Comparison of ENCODE assay signal across 22 cellular contexts in the genomic region with DNA sequence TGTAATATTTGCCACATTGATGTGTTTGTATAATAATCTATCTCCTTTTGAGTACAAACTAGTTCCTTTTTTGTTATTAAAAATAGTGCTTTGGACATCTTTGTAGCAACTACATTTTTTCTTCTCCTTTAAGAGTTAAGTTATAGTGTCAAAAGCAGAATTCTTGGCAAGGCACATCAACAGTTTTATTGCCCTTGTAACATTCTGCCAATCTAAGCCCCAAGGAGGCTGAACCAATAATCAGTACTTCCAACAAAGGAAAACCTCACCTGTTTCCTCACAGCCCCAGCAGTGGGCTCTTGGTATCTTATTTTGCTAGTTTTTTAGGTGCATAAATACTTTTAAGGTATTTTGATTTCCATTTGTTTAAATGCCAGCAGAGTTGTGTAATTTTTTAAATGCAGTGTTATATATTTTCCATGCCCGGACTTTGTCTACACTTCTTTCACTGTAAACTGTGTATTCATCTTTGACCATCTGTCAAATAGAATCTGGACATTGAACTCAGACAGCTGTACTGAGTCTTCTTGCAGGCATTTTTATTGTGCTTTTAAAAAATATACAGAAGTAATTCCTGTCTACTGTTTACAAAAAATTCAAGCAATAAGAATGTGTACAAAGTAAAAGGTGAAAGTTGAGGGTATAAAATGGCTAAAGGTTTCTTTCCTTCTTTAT.
DNase-seq lines count a peak whose midpoint lies in the region; ATAC-seq and TF ChIP-seq lines count a peak whose summit lies in the region.
"Had no signal": no experiment of that assay in that cellular context is flagged by ENCODE, and none has a peak within 500 bp of the region (broad histone marks: within the 10 kb centered on the region; RNA-seq: fewer than 3 reads in every experiment).

No MANE protein-coding gene starts in this region.

- peaks cover 5 to 49% (median 19%) of the 10 kb centered on the region in 4 donors for H3K4me1 ChIP-seq in liver (ENCODE audit: control insufficient read depth in 4 of 4, insufficient read depth in 4 of 4, low read length in 3 of 4)
- H3K4me1 ChIP-seq in stomach smooth muscle (ENCODE audit: control insufficient read depth, insufficient read depth, low read length), result peaks cover 42% of the 10 kb centered on the region

- H3K9ac ChIP-seq in SK-N-MC (ENCODE audit: insufficient read length) (no peak overlapping the region), liver (ENCODE audit: low read depth in 1 of 2, low read length in 2 of 2) (no peak overlapping the region), stomach smooth muscle (ENCODE audit: low read length in 2 of 2) (no peak overlapping the region)

- WGBS in liver, result 24% methylated on average over 1 of the region's 1 CpG

- ATAC-seq in Right ventricle myocardium inferior, result no peak
- ATAC-seq: activated naive CD8-positive, alpha-beta T cell treated with anti-CD3 and anti-CD28 coated beads, Interleukin-2, amount 50 U/mL, for 24 hours had no signal

- DNase-seq in LNCaP clone FGC (ENCODE audit: low read depth) (peak; percentile 65), SK-N-MC (ENCODE audit: low read depth, low spot score) (no peak), NCI-H345 (lab: John Stamatoyannopoulos, UW) (no peak), Right ventricle myocardium inferior (ENCODE audit: missing footprints) (no peak)
- DNase-seq in activated CD4-positive, alpha-beta T cell treated with anti-CD3 and anti-CD28 coated beads, Interleukin-2, amount 50 U/mL, for 48 hours, result no peak
- DNase-seq: activated CD4-positive, alpha-beta T cell treated with anti-CD3 and anti-CD28 coated beads, Interleukin-2, amount 10 ng/mL, durations not matched to agents 7 days and 5 days; activated effector memory CD4-positive, alpha-beta T cell treated with anti-CD3 and anti-CD28 coated beads, Interleukin-2, amount 50 U/mL, for 16 hours; activated naive CD8-positive, alpha-beta T cell treated with anti-CD3 and anti-CD28 coated beads, Interleukin-2, amount 50 U/mL, for 24 hours; brain microvascular endothelial cell; CD4-positive, alpha-beta memory T cell; DMS53; endodermal cell; head of caudate nucleus; Karpas-422; NCI-H2107; SIG-M5; stimulated activated CD4-positive, alpha-beta T cell treated with anti-CD3 and anti-CD28 coated beads, Interleukin-2, amount 100 ng/mL, for 24 hours; stimulated activated naive CD4-positive, alpha-beta T cell had no signal

- no peak for TF ChIP-seq RAD21 in liver (IDR thresholded peaks at IDR 0.05)

- no peaks in the 10 kb centered on the region for H3K9me3 ChIP-seq in SK-N-MC (ENCODE audit: low read depth, low read length)
- no peaks in the 10 kb centered on the region for H3K9me3 ChIP-seq in liver (ENCODE audit: control insufficient read depth in 4 of 4, low read length in 3 of 4)
- H3K9me3 ChIP-seq in stomach smooth muscle (ENCODE audit: control insufficient read depth in 2 of 2, low read length in 2 of 2), result no peaks in the 10 kb centered on the region
- H3K9me3 ChIP-seq: tibial nerve had no signal

- H3K27ac ChIP-seq in SK-N-MC, result peak overlapping the region; percentile 34; the same call in 1 of the 2 replicates
- H3K27ac ChIP-seq in liver (ENCODE audit: low read depth in 1 of 2, low read length in 2 of 2), result no peak overlapping the region
- peak overlapping the region; percentile 43 for H3K27ac ChIP-seq in stomach smooth muscle (ENCODE audit: low read length)
- H3K27ac ChIP-seq: brain microvascular endothelial cell, coronary artery, tibial nerve had no signal

- TF ChIP-seq CTCF in LNCaP clone FGC (IDR thresholded peaks at IDR 0.05; ENCODE audit: control insufficient read depth, extremely low read depth, insufficient read depth) (no peak), liver (IDR thresholded peaks at IDR 0.05; ENCODE audit: low read depth, low read length, missing input control) (no peak)

- intact Hi-C loops in Right ventricle myocardium inferior (cut with DNase I), result no loop called here

- H3K4me3 ChIP-seq in LNCaP clone FGC (ENCODE audit: low read depth, low read length) (no peak overlapping the region), SK-N-MC (no peak overlapping the region), liver (ENCODE audit: low read depth in 1 of 3, low read length in 3 of 3) (no peak overlapping the region), stomach smooth muscle (ENCODE audit: low read length in 2 of 2) (no peak overlapping the region)
- H3K4me3 ChIP-seq: coronary artery, tibial nerve had no signal

- H3K27me3 ChIP-seq in liver (ENCODE audit: control insufficient read depth in 4 of 4, insufficient read depth in 4 of 4, low read length in 3 of 4) (no peaks in the 10 kb centered on the region), stomach smooth muscle (ENCODE audit: control insufficient read depth in 1 of 2, insufficient read depth in 2 of 2, low read length in 2 of 2) (no peaks in the 10 kb centered on the region)
- H3K27me3 ChIP-seq: brain microvascular endothelial cell, tibial nerve had no signal

- H3K36me3 ChIP-seq in SK-N-MC (ENCODE audit: insufficient read depth, low read length), result no peaks in the 10 kb centered on the region
- peaks cover 0 to 3% (median under 1%) of the 10 kb centered on the region in 4 donors for H3K36me3 ChIP-seq in liver (ENCODE audit: control insufficient read depth in 4 of 4, insufficient read depth in 3 of 4, low read depth in 1 of 4, low read length in 3 of 4)
- no peaks in the 10 kb centered on the region for H3K36me3 ChIP-seq in stomach smooth muscle (ENCODE audit: control insufficient read depth in 2 of 2, insufficient read depth in 2 of 2, low read length in 2 of 2)
- H3K36me3 ChIP-seq: brain microvascular endothelial cell, tibial nerve had no signal

TF ChIP-seq in liver, 16 proteins besides CTCF, POLR2A, EP300 and RAD21:
- TF ChIP-seq JUND (IDR thresholded peaks at IDR 0.05), result no peak
- no peak for TF ChIP-seq FOXA2 (IDR thresholded peaks at IDR 0.05)
- TF ChIP-seq, protein P1, sequence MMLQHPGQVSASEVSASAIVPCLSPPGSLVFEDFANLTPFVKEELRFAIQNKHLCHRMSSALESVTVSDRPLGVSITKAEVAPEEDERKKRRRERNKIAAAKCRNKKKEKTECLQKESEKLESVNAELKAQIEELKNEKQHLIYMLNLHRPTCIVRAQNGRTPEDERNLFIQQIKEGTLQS (IDR thresholded peaks at IDR 0.05), result no peak
- peak; percentile 68 to 73 for TF ChIP-seq HNF4A (conservative IDR thresholded peaks at IDR 0.05)
- peak; percentile 6 for TF ChIP-seq HNF4G (IDR thresholded peaks at IDR 0.05)
- TF ChIP-seq TAF1 (conservative IDR thresholded peaks at IDR 0.05), result no peak
- no peak for TF ChIP-seq SP1 (IDR thresholded peaks at IDR 0.05)
- TF ChIP-seq NR2F2 (IDR thresholded peaks at IDR 0.05), result no peak
- no peak for TF ChIP-seq FOXA1 (IDR thresholded peaks at IDR 0.05)
- TF ChIP-seq, protein P2, sequence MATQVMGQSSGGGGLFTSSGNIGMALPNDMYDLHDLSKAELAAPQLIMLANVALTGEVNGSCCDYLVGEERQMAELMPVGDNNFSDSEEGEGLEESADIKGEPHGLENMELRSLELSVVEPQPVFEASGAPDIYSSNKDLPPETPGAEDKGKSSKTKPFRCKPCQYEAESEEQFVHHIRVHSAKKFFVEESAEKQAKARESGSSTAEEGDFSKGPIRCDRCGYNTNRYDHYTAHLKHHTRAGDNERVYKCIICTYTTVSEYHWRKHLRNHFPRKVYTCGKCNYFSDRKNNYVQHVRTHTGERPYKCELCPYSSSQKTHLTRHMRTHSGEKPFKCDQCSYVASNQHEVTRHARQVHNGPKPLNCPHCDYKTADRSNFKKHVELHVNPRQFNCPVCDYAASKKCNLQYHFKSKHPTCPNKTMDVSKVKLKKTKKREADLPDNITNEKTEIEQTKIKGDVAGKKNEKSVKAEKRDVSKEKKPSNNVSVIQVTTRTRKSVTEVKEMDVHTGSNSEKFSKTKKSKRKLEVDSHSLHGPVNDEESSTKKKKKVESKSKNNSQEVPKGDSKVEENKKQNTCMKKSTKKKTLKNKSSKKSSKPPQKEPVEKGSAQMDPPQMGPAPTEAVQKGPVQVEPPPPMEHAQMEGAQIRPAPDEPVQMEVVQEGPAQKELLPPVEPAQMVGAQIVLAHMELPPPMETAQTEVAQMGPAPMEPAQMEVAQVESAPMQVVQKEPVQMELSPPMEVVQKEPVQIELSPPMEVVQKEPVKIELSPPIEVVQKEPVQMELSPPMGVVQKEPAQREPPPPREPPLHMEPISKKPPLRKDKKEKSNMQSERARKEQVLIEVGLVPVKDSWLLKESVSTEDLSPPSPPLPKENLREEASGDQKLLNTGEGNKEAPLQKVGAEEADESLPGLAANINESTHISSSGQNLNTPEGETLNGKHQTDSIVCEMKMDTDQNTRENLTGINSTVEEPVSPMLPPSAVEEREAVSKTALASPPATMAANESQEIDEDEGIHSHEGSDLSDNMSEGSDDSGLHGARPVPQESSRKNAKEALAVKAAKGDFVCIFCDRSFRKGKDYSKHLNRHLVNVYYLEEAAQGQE (IDR thresholded peaks at IDR 0.05), result no peak
- no peak for TF ChIP-seq GABPA (IDR thresholded peaks at IDR 0.05 in 1 of 2, conservative IDR thresholded peaks at IDR 0.05 in 1 of 2)
- TF ChIP-seq, protein P3, sequence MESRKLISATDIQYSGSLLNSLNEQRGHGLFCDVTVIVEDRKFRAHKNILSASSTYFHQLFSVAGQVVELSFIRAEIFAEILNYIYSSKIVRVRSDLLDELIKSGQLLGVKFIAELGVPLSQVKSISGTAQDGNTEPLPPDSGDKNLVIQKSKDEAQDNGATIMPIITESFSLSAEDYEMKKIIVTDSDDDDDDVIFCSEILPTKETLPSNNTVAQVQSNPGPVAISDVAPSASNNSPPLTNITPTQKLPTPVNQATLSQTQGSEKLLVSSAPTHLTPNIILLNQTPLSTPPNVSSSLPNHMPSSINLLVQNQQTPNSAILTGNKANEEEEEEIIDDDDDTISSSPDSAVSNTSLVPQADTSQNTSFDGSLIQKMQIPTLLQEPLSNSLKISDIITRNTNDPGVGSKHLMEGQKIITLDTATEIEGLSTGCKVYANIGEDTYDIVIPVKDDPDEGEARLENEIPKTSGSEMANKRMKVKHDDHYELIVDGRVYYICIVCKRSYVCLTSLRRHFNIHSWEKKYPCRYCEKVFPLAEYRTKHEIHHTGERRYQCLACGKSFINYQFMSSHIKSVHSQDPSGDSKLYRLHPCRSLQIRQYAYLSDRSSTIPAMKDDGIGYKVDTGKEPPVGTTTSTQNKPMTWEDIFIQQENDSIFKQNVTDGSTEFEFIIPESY (IDR thresholded peaks at IDR 0.05), result no peak
- TF ChIP-seq RXRA (IDR thresholded peaks at IDR 0.05), result peak in 1 of 2 donors; percentile 26
- TF ChIP-seq YY1 (IDR thresholded peaks at IDR 0.05), result peak; percentile 21
- TF ChIP-seq, protein P4, sequence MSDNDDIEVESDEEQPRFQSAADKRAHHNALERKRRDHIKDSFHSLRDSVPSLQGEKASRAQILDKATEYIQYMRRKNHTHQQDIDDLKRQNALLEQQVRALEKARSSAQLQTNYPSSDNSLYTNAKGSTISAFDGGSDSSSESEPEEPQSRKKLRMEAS (IDR thresholded peaks at IDR 0.05), result no peak
- TF ChIP-seq EGR1 (IDR thresholded peaks at IDR 0.05; ENCODE audit: low read depth in 2 of 2), result no peak

Comparison
In these comparisons a context has a peak if more than half of its experiments do, and no peak if none do; other contexts are left out.
1. H3K27ac ChIP-seq: peak in SK-N-MC (single experiment) and stomach smooth muscle (single experiment); none in liver (0 of 2).